In the genomic region with DNA sequence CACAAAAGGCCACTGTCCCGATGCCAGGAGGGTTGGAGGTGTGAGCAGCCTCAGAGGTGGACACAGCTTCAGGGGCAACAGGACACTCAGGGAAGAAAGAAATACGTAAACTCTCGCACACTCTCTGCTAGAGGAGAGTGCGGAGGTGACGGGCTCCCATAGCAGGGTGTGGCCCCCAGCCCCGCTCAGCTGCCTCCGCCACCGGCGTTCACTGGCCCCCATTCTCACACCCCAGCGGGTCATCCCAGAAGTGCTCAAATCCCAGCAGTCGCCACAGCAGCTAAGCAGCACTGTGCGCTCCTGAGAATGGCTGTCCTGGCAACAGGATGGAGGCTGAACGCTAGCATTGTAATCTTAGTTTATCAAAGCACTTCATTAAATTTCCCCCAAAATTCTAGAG, we compare ENCODE assay signal across 24 cellular contexts.
"Had no signal": no experiment of that assay in that cellular context is flagged by ENCODE, and none has a peak within 500 bp of the region (broad histone marks: within the 10 kb centered on the region; RNA-seq: fewer than 3 reads in every experiment).

No MANE protein-coding gene starts in this region.

- H3K4me1 Mint-ChIP-seq: memory B cell had no signal

- H3K4me3 ChIP-seq: coronary artery, dorsolateral prefrontal cortex, esophagus muscularis mucosa, gastroesophageal sphincter, heart right ventricle, left lung, lung had no signal

- H3K9me3 Mint-ChIP-seq: memory B cell had no signal

- H3K27me3 ChIP-seq: foreskin keratinocyte had no signal

- H3K27ac ChIP-seq: coronary artery, dorsolateral prefrontal cortex, esophagus muscularis mucosa, foreskin keratinocyte, gastroesophageal sphincter, heart right ventricle, left lung had no signal

- H3K9me3 ChIP-seq: esophagus muscularis mucosa, gastroesophageal sphincter, heart right ventricle, left lung had no signal

- H3K27ac Mint-ChIP-seq: memory B cell had no signal

- H3K4me1 ChIP-seq: esophagus muscularis mucosa, foreskin keratinocyte, gastroesophageal sphincter, heart right ventricle, left lung had no signal

- FAIRE-seq: colon, endothelial cell of umbilical vein, islet of Langerhans, keratinocyte had no signal

- H3K4me3 Mint-ChIP-seq: memory B cell had no signal

- DNase-seq: cerebellar nuclear complex; dermis blood vessel endothelial cell; dorsolateral prefrontal cortex; effector CD4-positive, alpha-beta T cell; effector memory CD4-positive, alpha-beta T cell; foreskin keratinocyte; head of caudate nucleus; heart right ventricle; hippocampal formation; left cardiac atrium; left lung; left ventricle myocardium superior; mammary epithelial cell; mesendoderm; midbrain had no signal

- H3K36me3 ChIP-seq: esophagus muscularis mucosa, gastroesophageal sphincter, heart right ventricle, left lung had no signal

- H3K36me3 Mint-ChIP-seq: memory B cell had no signal
